14 cellular contexts compared by ENCODE assay signal in the genomic region with DNA sequence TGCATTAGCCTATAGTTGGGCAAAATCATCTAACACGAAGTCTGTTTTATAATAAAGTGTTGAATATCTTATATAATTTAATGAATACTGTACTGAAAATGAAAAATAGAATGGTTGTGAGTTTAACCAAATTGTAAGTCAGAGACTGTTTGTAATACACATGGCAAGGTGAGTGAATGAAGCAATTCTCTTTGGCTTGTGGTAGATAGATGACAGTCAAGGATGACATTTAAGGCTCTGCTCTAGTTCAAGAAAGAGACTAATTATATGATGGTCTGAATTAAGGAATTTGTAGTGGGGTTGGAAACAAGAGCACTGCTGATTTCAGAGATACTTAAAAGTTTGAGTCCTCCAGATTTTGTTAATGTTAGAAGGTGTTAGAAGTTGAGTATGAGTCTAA. TPM values are rescaled to one million over a fixed set of nuclear protein-coding genes. Genes with fewer than 3 reads are reported as not detected.
A peak's percentile ranks its signal among the peaks of the same experiment; 100 is the strongest.
DNase-seq lines count a peak whose midpoint lies in the region; ATAC-seq, FAIRE-seq and TF ChIP-seq lines count a peak whose summit lies in the region.
"Had no signal": no experiment of that assay in that cellular context is flagged by ENCODE, and none has a peak within 500 bp of the region (broad histone marks: within the 10 kb centered on the region; RNA-seq: fewer than 3 reads in every experiment).

No MANE protein-coding gene starts in this region.

- TF ChIP-seq POLR2A in A549 (IDR thresholded peaks at IDR 0.05; ENCODE audit: low read length) (no peak), esophagus muscularis mucosa (IDR thresholded peaks at IDR 0.05; ENCODE audit: low read depth) (no peak)

- DNase-seq in A549 (ENCODE audit: low read depth in 1 of 2, low spot score in 1 of 2), result no peak
- DNase-seq in BJ (ENCODE audit: low read depth), result no peak
- DNase-seq in esophagus muscularis mucosa (ENCODE audit: extremely low spot score), result no peak
- DNase-seq in SIG-M5 (lab: John Stamatoyannopoulos, UW), result no peak
- DNase-seq in NCI-H1417 treated with DMSO at 0.1 percent for 48 hours (lab: John Stamatoyannopoulos, UW), result no peak
- DNase-seq: CD8-positive, alpha-beta memory T cell; DMS53; HCEC 1CT; HFFc6 had no signal

- TF ChIP-seq EP300 in A549 (IDR thresholded peaks at IDR 0.05), result no peak
- TF ChIP-seq EP300 in esophagus muscularis mucosa (IDR thresholded peaks at IDR 0.05), result no peak

- no peak for FAIRE-seq in A549 (lab: Jason Lieb, UNC)
- FAIRE-seq: A204.1 had no signal

- POLR2A ChIA-PET in A549 (lab: Yijun Ruan, JAX) (no interaction called here), BJ (lab: Charles Lee) (no interaction called here)

- no peak overlapping the region for H3K9ac ChIP-seq in skeletal muscle satellite cell (ENCODE audit: low read depth, low read length)
- H3K9ac ChIP-seq: BLaER1 had no signal

- H3K9me3 ChIP-seq in A549 (peaks cover 7% of the 10 kb centered on the region; the same call in 2 of the 3 replicates), esophagus muscularis mucosa (peaks cover 0 to 7% (median 3%) of the 10 kb centered on the region in 4 donors), skeletal muscle satellite cell (replicated peaks; ENCODE audit: low read length) (no peaks in the 10 kb centered on the region)

- no peak for TF ChIP-seq CTCF in A549 (IDR thresholded peaks at IDR 0.05)
- TF ChIP-seq CTCF in BJ (IDR thresholded peaks at IDR 0.05; ENCODE audit: insufficient read depth, low read depth, low read length), result no peak
- TF ChIP-seq CTCF in esophagus muscularis mucosa (IDR thresholded peaks at IDR 0.05), result no peak

- intact Hi-C loops in esophagus muscularis mucosa (cut with DNase I), result no loop called here

- H3K4me2 ChIP-seq in A549 (peak overlapping the region; percentile 86), skeletal muscle satellite cell (ENCODE audit: low read length) (peak overlapping the region; percentile 37)
- H3K4me2 ChIP-seq: BLaER1 had no signal

- no peak for TF ChIP-seq RAD21 in A549 (conservative IDR thresholded peaks at IDR 0.05 in 1 of 2, IDR thresholded peaks at IDR 0.05 in 1 of 2)

- peaks cover 2% of the 10 kb centered on the region; the same call in 1 of the 2 replicates for H3K36me3 ChIP-seq in BJ (ENCODE audit: control insufficient read depth, insufficient read depth, low read length)
- H3K36me3 ChIP-seq in esophagus muscularis mucosa, result no peaks in the 10 kb centered on the region
- H3K36me3 ChIP-seq in skeletal muscle satellite cell (ENCODE audit: insufficient read depth, low read length), result peaks cover 11% of the 10 kb centered on the region

- H3K4me3 ChIP-seq in A549 (no peak overlapping the region), BJ (ENCODE audit: low read depth, low read length) (peak overlapping the region; percentile 11; the same call in 1 of the 2 replicates), esophagus muscularis mucosa (no peak overlapping the region), skeletal muscle satellite cell (ENCODE audit: low read length) (no peak overlapping the region)
- H3K4me3 ChIP-seq: BLaER1 had no signal

- H3K27ac ChIP-seq in A549 (peak overlapping the region in 1 of 2 experiments; percentile 2; a peak in 1 of 6 replicates), esophagus muscularis mucosa (replicated peaks in 1 of 4) (peak overlapping the region in 3 of 4 donors; percentile 2 to 28 (median 6))
- H3K27ac ChIP-seq: BLaER1, HL-60 had no signal

- H3K4me1 ChIP-seq in A549, result peaks cover 68% of the 10 kb centered on the region
- H3K4me1 ChIP-seq in esophagus muscularis mucosa, result peaks cover 41 to 89% (median 75%) of the 10 kb centered on the region in 4 donors
- peaks cover 65% of the 10 kb centered on the region for H3K4me1 ChIP-seq in skeletal muscle satellite cell (ENCODE audit: control insufficient read depth, insufficient read depth, low read length)
- H3K4me1 ChIP-seq: BLaER1 had no signal

- CTCF ChIA-PET in A549 (lab: Yijun Ruan, JAX) (interaction anchor here (1.1 to 1.3 kb wide), 3 partner anchors 10 to 615 kb away, joined by 3 read pairs; no protein-coding TSS in a partner anchor), BJ (lab: Yijun Ruan, JAX) (no interaction called here)

- ATAC-seq in A549 (peak in 1 of 2 experiments; percentile 17; a peak in 2 of 6 replicates), HG02870 (IDR thresholded peaks at IDR 0.05; ENCODE audit: unreplicated experiment) (no peak)

- H3K27me3 ChIP-seq in BJ (ENCODE audit: control insufficient read depth, insufficient read depth, low read length), result no peaks in the 10 kb centered on the region
- no peaks in the 10 kb centered on the region for H3K27me3 ChIP-seq in esophagus muscularis mucosa
- H3K27me3 ChIP-seq in skeletal muscle satellite cell (ENCODE audit: control insufficient read depth, insufficient read depth, low read length), result no peaks in the 10 kb centered on the region
- H3K27me3 ChIP-seq: BLaER1 had no signal

- WGBS in A549 (ENCODE audit: missing lambda C conversion rate), result 71% methylated on average over 1 of the region's 1 CpG
- WGBS in esophagus muscularis mucosa, result 82% methylated on average over 1 of the region's 1 CpG

TF ChIP-seq in A549, 52 proteins besides CTCF, POLR2A, EP300 and RAD21:
- TF ChIP-seq CHD4 (IDR thresholded peaks at IDR 0.05; ENCODE audit: borderline replicate concordance) (no peak), EHMT2 (IDR thresholded peaks at IDR 0.05; ENCODE audit: low read depth) (no peak), CEBPB (IDR thresholded peaks at IDR 0.05) (0 out of 4 replicates have a peak, but pooled peaks of 1 of the 2 experiments have one; percentile 6)

RNA-seq across cellular contexts. Expression of gene SOCS5, which starts 8.8 kb away (rescaled TPM):
- polyA plus RNA-seq in A549 (2011; rRNA removed) (36.3 and 37.6 TPM in 2 replicates), A549 (2017; fragmentation: RNase III; extraction: RNeasy Plus Mini Kit Qiagen cat#74134 plus additional on column Dnase treatment) (28.2 to 34.0 TPM (median 32.4 TPM) in 3 replicates), BJ (2011; rRNA removed) (74.1 and 128 TPM in 2 replicates)
- 10.2 and 11.9 TPM in 2 replicates for polyA plus RNA-seq in A549 (2012; cell fraction: cytosol; rRNA removed)
- 6.6 and 9.4 TPM in 2 replicates for polyA plus RNA-seq in A549 (2012; cell fraction: nucleus; rRNA removed)
- 41.1 and 41.3 TPM in 2 replicates for polyA minus RNA-seq in A549 (2011; rRNA and poly(A)+ RNA removed)
- 145 and 165 TPM in 2 replicates for polyA minus RNA-seq in BJ (2011; rRNA and poly(A)+ RNA removed)
- 10 to 100 TPM; 47.2 to 73.5 (median 59.5) TPM for total RNA-seq in esophagus muscularis mucosa
- total RNA-seq in skeletal muscle satellite cell (2012; rRNA removed), result 43.6 and 52.2 TPM in 2 replicates
